1 cellular context compared by ENCODE assay signal in genomic region chr4:109315818-109316217, GRCh38.
TF ChIP-seq lines count a peak whose summit lies in the region.

No MANE protein-coding gene starts in this region.

TF ChIP-seq in H1, 55 proteins besides CTCF, POLR2A, EP300 and RAD21 (continued from another document):
- TF ChIP-seq, protein P1, sequence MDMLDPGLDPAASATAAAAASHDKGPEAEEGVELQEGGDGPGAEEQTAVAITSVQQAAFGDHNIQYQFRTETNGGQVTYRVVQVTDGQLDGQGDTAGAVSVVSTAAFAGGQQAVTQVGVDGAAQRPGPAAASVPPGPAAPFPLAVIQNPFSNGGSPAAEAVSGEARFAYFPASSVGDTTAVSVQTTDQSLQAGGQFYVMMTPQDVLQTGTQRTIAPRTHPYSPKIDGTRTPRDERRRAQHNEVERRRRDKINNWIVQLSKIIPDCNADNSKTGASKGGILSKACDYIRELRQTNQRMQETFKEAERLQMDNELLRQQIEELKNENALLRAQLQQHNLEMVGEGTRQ (IDR thresholded peaks at IDR 0.05; ENCODE audit: low read length), result no peak
- TF ChIP-seq SIX5 (IDR thresholded peaks at IDR 0.05; ENCODE audit: low read depth, low read length), result no peak
- TF ChIP-seq EZH2 (IDR thresholded peaks at IDR 0.05; ENCODE audit: low read depth, low read length, severe bottlenecking), result no peak
- no peak for TF ChIP-seq TAF7 (optimal IDR thresholded peaks at IDR 0.05; ENCODE audit: borderline replicate concordance, low read depth, low read length)
- TF ChIP-seq NANOG (IDR thresholded peaks at IDR 0.05; ENCODE audit: insufficient read depth, low read depth, low read length, poor library complexity, severe bottlenecking), result no peak
- no peak for TF ChIP-seq FOSL1 (IDR thresholded peaks at IDR 0.05; ENCODE audit: insufficient read depth, low read depth, low read length)
- no peak for TF ChIP-seq SUZ12 (IDR thresholded peaks at IDR 0.05; ENCODE audit: low read length)
- TF ChIP-seq RNF2 (IDR thresholded peaks at IDR 0.05; ENCODE audit: borderline replicate concordance, low read depth, low read length, missing control alignments, poor library complexity, severe bottlenecking), result no peak
- TF ChIP-seq CTBP2 (IDR thresholded peaks at IDR 0.05; ENCODE audit: borderline replicate concordance, insufficient read depth, insufficient read length, low read length), result no peak
- TF ChIP-seq KDM1A (IDR thresholded peaks at IDR 0.05; ENCODE audit: borderline replicate concordance, low read length), result no peak
- no peak for TF ChIP-seq CHD1 (IDR thresholded peaks at IDR 0.05; ENCODE audit: low read depth, low read length)
- TF ChIP-seq RBBP5 (IDR thresholded peaks at IDR 0.05; ENCODE audit: borderline replicate concordance, low read depth, low read length), result no peak
- TF ChIP-seq SIRT6 (IDR thresholded peaks at IDR 0.05; ENCODE audit: low read length), result no peak
- TF ChIP-seq CEBPB (IDR thresholded peaks at IDR 0.05; ENCODE audit: low read depth, low read length), result no peak
- no peak for TF ChIP-seq RXRA (IDR thresholded peaks at IDR 0.05; ENCODE audit: insufficient read depth, low read depth, low read length)
